7 cellular contexts compared by ENCODE assay signal in genomic region chr14:22976620-22977433, GRCh38.
DNase-seq lines count a peak whose midpoint lies in the region; ATAC-seq and TF ChIP-seq lines count a peak whose summit lies in the region.
"Had no signal": no experiment of that assay in that cellular context is flagged by ENCODE, and none has a peak within 500 bp of the region (broad histone marks: within the 10 kb centered on the region; RNA-seq: fewer than 3 reads in every experiment).

No MANE protein-coding gene starts in this region.

- H3K27ac ChIP-seq in iPS-18a (ENCODE audit: low read length): peak overlapping the region; percentile 77

- CTCF ChIA-PET in AG04449 (lab: Yijun Ruan, JAX): interaction anchor here (1.4 to 32.7 kb wide), 11 partner anchors 9 to 420 kb away, joined by 3 to 1423 read pairs (median 7); partner anchors contain the start of genes AJUBA, CDH24, HAUS4 and PSMB11

- peak overlapping the region; percentile 41 for H3K9ac ChIP-seq in iPS-18a (ENCODE audit: low read length)

- DNase-seq in AG04449 (ENCODE audit: low read depth, low spot score) (no peak), NCI-H82 (lab: John Stamatoyannopoulos, UW) (peak; percentile 34), NCI-H187 (lab: John Stamatoyannopoulos, UW) (no peak)
- DNase-seq: NCI-H748 treated with DMSO at 0.1 percent for 48 hours had no signal

- no peak for ATAC-seq in GM21529 (IDR thresholded peaks at IDR 0.05; ENCODE audit: unreplicated experiment)
- no peak for ATAC-seq in HG02759 (IDR thresholded peaks at IDR 0.05; ENCODE audit: unreplicated experiment)

- no peak for TF ChIP-seq CTCF in AG04449 (IDR thresholded peaks at IDR 0.05; ENCODE audit: insufficient read depth, low read length, missing control alignments)

- H3K4me3 ChIP-seq in AG04449 (ENCODE audit: low read depth, low read length) (peak overlapping the region; percentile 21), iPS-18a (ENCODE audit: low read length) (peak overlapping the region; percentile 39)

- peaks cover 4% of the 10 kb centered on the region for H3K27me3 ChIP-seq in iPS-18a (ENCODE audit: control insufficient read depth, insufficient read depth, low read length)

- peaks cover 60% of the 10 kb centered on the region for H3K36me3 ChIP-seq in iPS-18a (ENCODE audit: control insufficient read depth, low read depth, low read length)

- POLR2A ChIA-PET in AG04449 (lab: Yijun Ruan, JAX): interaction anchor here (1.0 to 3.2 kb wide), 6 partner anchors 8 to 101 kb away, joined by 3 to 18 read pairs (median 4); partner anchors contain the start of genes HAUS4 and PRMT5

- H3K9me3 ChIP-seq in iPS-18a (ENCODE audit: control insufficient read depth, low read depth, low read length): no peaks in the 10 kb centered on the region

- peaks cover 42% of the 10 kb centered on the region for H3K4me1 ChIP-seq in iPS-18a (ENCODE audit: control insufficient read depth, low read depth, low read length)
